ENCODE assay signal across 2 cellular contexts in genomic region chr2:118852605-118853128, GRCh38.
TF ChIP-seq lines count a peak whose summit lies in the region.

No MANE protein-coding gene starts in this region.

TF ChIP-seq in GM23338, 12 proteins besides CTCF, POLR2A, EP300 and RAD21:
- TF ChIP-seq EZH2 (IDR thresholded peaks at IDR 0.05; ENCODE audit: low read depth, unreplicated experiment) (peak; percentile 100), EZH2phosphoT487 (IDR thresholded peaks at IDR 0.05; ENCODE audit: unreplicated experiment) (peak; percentile 97), CREB1 (CRISPR knock-in tag; IDR thresholded peaks at IDR 0.05; ENCODE audit: low read depth) (no peak)

TF ChIP-seq in H1, 55 proteins besides CTCF, POLR2A, EP300 and RAD21:
- TF ChIP-seq TEAD4 (IDR thresholded peaks at IDR 0.05; ENCODE audit: low read depth, low read length) (no peak), MAX (IDR thresholded peaks at IDR 0.05) (no peak), FOSL1 (IDR thresholded peaks at IDR 0.05; ENCODE audit: insufficient read depth, low read depth, low read length) (no peak), SUZ12 (IDR thresholded peaks at IDR 0.05; ENCODE audit: low read length) (peak; percentile 94), TCF12 (IDR thresholded peaks at IDR 0.05; ENCODE audit: low read depth, low read length) (0 out of 2 replicates have a peak, but pooled peaks have one; percentile 6), BCL11A (IDR thresholded peaks at IDR 0.05; ENCODE audit: low read depth in 2 of 2, low read length in 2 of 2) (no peak), RBBP5 (IDR thresholded peaks at IDR 0.05; ENCODE audit: borderline replicate concordance, low read depth, low read length) (0 out of 2 replicates have a peak, but pooled peaks have one; percentile 21), EZH2 (IDR thresholded peaks at IDR 0.05; ENCODE audit: low read depth, low read length, severe bottlenecking) (peak; percentile 96), RNF2 (IDR thresholded peaks at IDR 0.05; ENCODE audit: borderline replicate concordance, low read depth, low read length, missing control alignments, poor library complexity, severe bottlenecking) (peak; percentile 95), CBX8 (IDR thresholded peaks at IDR 0.05; ENCODE audit: borderline replicate concordance, low read depth, low read length) (peak; percentile 78; the same call in 1 of the 2 replicates)
